31 cellular contexts compared by ENCODE assay signal in the genomic region with DNA sequence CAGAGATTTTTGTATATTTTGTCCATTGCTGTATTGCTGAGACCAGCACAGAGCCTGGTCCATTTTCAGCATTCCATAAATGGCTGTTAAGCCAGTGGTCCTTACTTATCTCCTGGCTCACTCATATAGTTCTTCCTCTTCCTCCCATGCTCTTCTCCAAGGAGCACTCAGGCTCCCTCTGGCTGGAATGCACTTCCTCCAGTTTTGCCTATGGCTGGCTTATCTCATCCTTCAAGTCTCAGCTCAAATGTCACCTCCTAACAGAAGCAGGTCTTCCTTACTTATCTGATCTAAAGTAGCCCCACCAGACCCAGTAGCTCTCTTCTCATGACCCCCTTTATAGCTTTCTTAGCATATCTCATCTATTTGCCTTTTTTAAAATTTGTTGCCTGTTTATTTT.
"Had no signal": no experiment of that assay in that cellular context is flagged by ENCODE, and none has a peak within 500 bp of the region (broad histone marks: within the 10 kb centered on the region; RNA-seq: fewer than 3 reads in every experiment).

No MANE protein-coding gene starts in this region.

- H3K9me3 ChIP-seq: ascending aorta, breast epithelium, colonic mucosa had no signal

- H3K4me3 ChIP-seq: ascending aorta, breast epithelium, colonic mucosa had no signal

- H3K4me1 Mint-ChIP-seq: activated B cell treated with CpG ODN at 0.5 μM for 24 hours; activated naive CD4-positive, alpha-beta T cell treated with anti-CD3 and anti-CD28 coated beads, Interleukin-2, amount 10 ng/mL, durations not matched to agents 7 days and 5 days; activated naive CD8-positive, alpha-beta T cell treated with anti-CD3 and anti-CD28 coated beads, Interleukin-2, amount 10 ng/mL, durations not matched to agents 7 days and 5 days; T-helper 17 cell had no signal

- H3K27me3 ChIP-seq: ascending aorta, breast epithelium, colonic mucosa had no signal

- H3K36me3 ChIP-seq: ascending aorta, breast epithelium, colonic mucosa, WERI-Rb-1 had no signal

- ATAC-seq: activated CD4-positive, CD25-positive, alpha-beta regulatory T cell treated with anti-CD3 and anti-CD28 coated beads, Interleukin-2, amount 50 U/mL, for 24 hours; activated CD8-positive, alpha-beta T cell treated with anti-CD3 and anti-CD28 coated beads for 36 hours; activated naive CD4-positive, alpha-beta T cell treated with anti-CD3 and anti-CD28 coated beads, Interleukin-2, amount 50 U/mL, for 72 hours; T-helper 17 cell had no signal

- H3K36me3 Mint-ChIP-seq: activated naive CD4-positive, alpha-beta T cell treated with anti-CD3 and anti-CD28 coated beads, Interleukin-2, amount 10 ng/mL, durations not matched to agents 7 days and 5 days; activated naive CD4-positive, alpha-beta T cell treated with anti-CD3 and anti-CD28 coated beads, Interleukin-2, amount 50 U/mL, for 72 hours; activated naive CD8-positive, alpha-beta T cell treated with anti-CD3 and anti-CD28 coated beads, Interleukin-2, amount 10 ng/mL, durations not matched to agents 7 days and 5 days; brain had no signal

- H3K4me3 Mint-ChIP-seq: activated B cell treated with CpG ODN at 0.5 μM for 24 hours; activated CD8-positive, alpha-beta T cell treated with anti-CD3 and anti-CD28 coated beads for 36 hours; activated naive CD4-positive, alpha-beta T cell treated with anti-CD3 and anti-CD28 coated beads, Interleukin-2, amount 10 ng/mL, durations not matched to agents 7 days and 5 days; activated naive CD8-positive, alpha-beta T cell treated with anti-CD3 and anti-CD28 coated beads, Interleukin-2, amount 10 ng/mL, durations not matched to agents 7 days and 5 days; activated T-helper 1 cell treated with anti-CD3 and anti-CD28 coated beads, Interleukin-12 subunit alpha, Interleukin-12 subunit beta, Interleukin-2, Interleukin-4 antibody, amounts not matched to agents 30 ng/mL and 10 ng/mL and 1 ng/mL, durations not matched to agents 14 hours and 24 hours and 36 hours; brain; T-helper 17 cell; T-helper 2 cell treated with Interferon-gamma antibody and Interleukin-4, amounts not matched to agents 5 μg/mL and 100 μg/mL, for 36 hours had no signal

- H3K9me3 Mint-ChIP-seq: activated B cell treated with CpG ODN at 0.5 μM for 24 hours; activated CD8-positive, alpha-beta T cell treated with anti-CD3 and anti-CD28 coated beads for 36 hours; activated naive CD4-positive, alpha-beta T cell treated with anti-CD3 and anti-CD28 coated beads, Interleukin-2, amount 10 ng/mL, durations not matched to agents 7 days and 5 days; T-helper 2 cell treated with Interferon-gamma antibody and Interleukin-4, amounts not matched to agents 5 μg/mL and 100 μg/mL, for 36 hours had no signal

- DNase-seq: activated B cell treated with CpG ODN at 0.5 μM for 24 hours; activated CD4-positive, alpha-beta T cell treated with anti-CD3 and anti-CD28 coated beads for 48 hours; activated CD4-positive, alpha-beta T cell treated with anti-CD3 and anti-CD28 coated beads, Interleukin-2, amount 50 U/mL, for 1 hour; activated CD4-positive, alpha-beta T cell treated with anti-CD3 and anti-CD28 coated beads, Interleukin-2, amount 50 U/mL, for 48 hours; activated CD8-positive, alpha-beta memory T cell treated with anti-CD3 and anti-CD28 coated beads for 24 hours; activated CD8-positive, alpha-beta memory T cell treated with anti-CD3 and anti-CD28 coated beads, Interleukin-2, amount 50 U/mL, for 4 hours; activated CD8-positive, alpha-beta T cell treated with anti-CD3 and anti-CD28 coated beads for 36 hours; activated gamma-delta T cell; activated naive CD4-positive, alpha-beta T cell; activated naive CD4-positive, alpha-beta T cell treated with anti-CD3 and anti-CD28 coated beads, Interleukin-2, amount 10 ng/mL, durations not matched to agents 7 days and 5 days; activated naive CD8-positive, alpha-beta T cell treated with anti-CD3 and anti-CD28 coated beads, Interleukin-2, amount 10 ng/mL, durations not matched to agents 7 days and 5 days; activated T-cell treated with anti-CD3 and anti-CD28 coated beads, Interleukin-2, amount 50 U/mL, for 1 hour; activated T-cell treated with anti-CD3 and anti-CD28 coated beads, Interleukin-2, amount 50 U/mL, for 48 hours; caudate nucleus; colonic mucosa; effector CD8-positive, alpha-beta T cell; foreskin fibroblast; head of caudate nucleus; T-helper 1 cell; T-helper 17 cell; T1000 had no signal

- H3K4me1 ChIP-seq: ascending aorta, breast epithelium, colonic mucosa had no signal

- H3K27ac ChIP-seq: ascending aorta, breast epithelium, colonic mucosa, epithelial cell of prostate had no signal

- H3K27me3 Mint-ChIP-seq: activated CD8-positive, alpha-beta T cell treated with anti-CD3 and anti-CD28 coated beads for 36 hours; activated naive CD4-positive, alpha-beta T cell treated with anti-CD3 and anti-CD28 coated beads, Interleukin-2, amount 10 ng/mL, durations not matched to agents 7 days and 5 days; activated naive CD8-positive, alpha-beta T cell treated with anti-CD3 and anti-CD28 coated beads, Interleukin-2, amount 10 ng/mL, durations not matched to agents 7 days and 5 days; T-helper 17 cell had no signal

- H3K27ac Mint-ChIP-seq: activated B cell treated with CpG ODN at 0.5 μM for 24 hours; activated CD8-positive, alpha-beta T cell treated with anti-CD3 and anti-CD28 coated beads for 36 hours; activated naive CD4-positive, alpha-beta T cell treated with anti-CD3 and anti-CD28 coated beads, Interleukin-2, amount 10 ng/mL, durations not matched to agents 7 days and 5 days; activated naive CD4-positive, alpha-beta T cell treated with anti-CD3 and anti-CD28 coated beads, Interleukin-2, amount 50 U/mL, for 72 hours; activated naive CD8-positive, alpha-beta T cell treated with anti-CD3 and anti-CD28 coated beads, Interleukin-2, amount 10 ng/mL, durations not matched to agents 7 days and 5 days; activated T-helper 1 cell treated with anti-CD3 and anti-CD28 coated beads, Interleukin-12 subunit alpha, Interleukin-12 subunit beta, Interleukin-2, Interleukin-4 antibody, amounts not matched to agents 30 ng/mL and 10 ng/mL and 1 ng/mL, durations not matched to agents 14 hours and 24 hours and 36 hours; activated T-helper 2 cell treated with anti-CD3 and anti-CD28 coated beads, Interferon-gamma antibody, Interleukin-2, Interleukin-4, amounts not matched to agents 10 μg/mL and 5 μg/mL and 100 μg/mL, durations not matched to agents 14 hours and 24 hours and 36 hours; brain; T-helper 17 cell; T-helper 2 cell treated with Interferon-gamma antibody and Interleukin-4, amounts not matched to agents 5 μg/mL and 100 μg/mL, for 36 hours had no signal
